8 cellular contexts compared by ENCODE assay signal in the genomic region with DNA sequence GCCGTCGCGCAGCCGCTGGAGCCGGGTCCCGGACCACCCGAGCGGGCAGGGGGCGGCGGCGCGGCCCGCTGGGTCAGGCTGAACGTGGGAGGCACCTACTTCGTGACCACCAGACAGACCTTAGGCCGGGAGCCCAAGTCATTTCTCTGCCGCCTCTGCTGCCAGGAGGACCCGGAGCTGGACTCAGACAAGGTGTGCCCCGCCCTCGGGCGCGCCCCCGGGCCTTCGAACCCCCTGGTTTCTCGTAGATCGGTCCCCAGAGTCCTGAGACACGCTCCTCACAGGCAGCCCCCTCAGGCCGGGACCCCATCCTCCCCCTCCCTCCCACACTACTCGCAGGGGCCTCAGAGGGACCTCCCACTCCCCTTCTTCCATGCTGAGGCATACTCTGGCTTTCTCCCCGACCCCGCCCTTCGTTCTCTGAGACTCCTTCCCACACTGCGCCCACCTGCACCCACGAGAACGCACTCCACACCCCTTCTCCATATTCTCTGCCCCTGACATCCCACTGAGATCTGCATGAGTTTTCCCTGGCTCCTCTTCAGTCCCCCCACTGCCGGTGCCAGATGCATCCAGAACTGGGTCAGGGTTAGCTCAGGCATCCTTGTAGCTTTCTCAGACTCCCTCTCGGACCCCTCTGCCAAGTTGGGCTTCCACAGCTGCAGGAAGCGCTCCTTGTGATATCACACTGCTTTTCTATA.
A peak's percentile ranks its signal among the peaks of the same experiment; 100 is the strongest.
DNase-seq lines count a peak whose midpoint lies in the region; ATAC-seq and TF ChIP-seq lines count a peak whose summit lies in the region.

No MANE protein-coding gene starts in this region.

- no peaks in the 10 kb centered on the region for H3K27me3 ChIP-seq in WERI-Rb-1 (ENCODE audit: insufficient read depth, low read depth, severe bottlenecking)
- H3K27me3 ChIP-seq in effector memory CD4-positive, alpha-beta T cell (replicated peaks; ENCODE audit: control insufficient read depth, insufficient read depth, low read length, poor library complexity, severe bottlenecking) = no peaks in the 10 kb centered on the region
- no peaks in the 10 kb centered on the region for H3K27me3 ChIP-seq in mucosa of rectum (ENCODE audit: control insufficient read depth in 2 of 2, insufficient read depth in 2 of 2, low read length in 2 of 2)
- H3K27me3 ChIP-seq in tibial artery = no peaks in the 10 kb centered on the region

- ATAC-seq in HG03039 (IDR thresholded peaks at IDR 0.05; ENCODE audit: unreplicated experiment) = peak; percentile 4

- peaks cover 39% of the 10 kb centered on the region for H3K36me3 ChIP-seq in WERI-Rb-1
- H3K36me3 ChIP-seq in effector memory CD4-positive, alpha-beta T cell (ENCODE audit: control insufficient read depth, insufficient read depth, low read length) = peaks cover 8% of the 10 kb centered on the region
- peaks cover 0 to 7% of the 10 kb centered on the region in 2 donors for H3K36me3 ChIP-seq in mucosa of rectum (ENCODE audit: control insufficient read depth in 2 of 2, insufficient read depth in 2 of 2, low read length in 2 of 2)
- H3K36me3 ChIP-seq in tibial artery = peaks cover 3 to 22% (median 15%) of the 10 kb centered on the region in 3 donors

- H3K9ac ChIP-seq in mucosa of rectum (ENCODE audit: low read depth in 1 of 2, low read length in 2 of 2) = peak overlapping the region; percentile 79 to 85

- H3K27ac ChIP-seq in WERI-Rb-1 = peak overlapping the region; percentile 58
- peak overlapping the region; percentile 58 for H3K27ac ChIP-seq in effector memory CD4-positive, alpha-beta T cell (ENCODE audit: insufficient read depth, low read length, poor library complexity, severe bottlenecking)
- peak overlapping the region; percentile 44 to 65 for H3K27ac ChIP-seq in mucosa of rectum (ENCODE audit: low read depth in 2 of 2, low read length in 2 of 2)
- peak overlapping the region; percentile 97 to 99 for H3K27ac ChIP-seq in tibial artery

- H3K4me3 ChIP-seq in WERI-Rb-1 (ENCODE audit: low read depth, low read length) = peak overlapping the region; percentile 98
- peak overlapping the region; percentile 100 for H3K4me3 ChIP-seq in effector memory CD4-positive, alpha-beta T cell (ENCODE audit: insufficient read depth, low read depth, low read length, poor library complexity, severe bottlenecking)
- H3K4me3 ChIP-seq in mucosa of rectum (ENCODE audit: low read length in 2 of 2) = peak overlapping the region; percentile 83 to 85
- H3K4me3 ChIP-seq in tibial artery = peak overlapping the region; percentile 82 to 94

- intact Hi-C loops in tibial artery (cut with DNase I; ENCODE audit: low total_unique reads) = no loop called here

- peaks cover 10% of the 10 kb centered on the region for H3K4me1 ChIP-seq in effector memory CD4-positive, alpha-beta T cell (ENCODE audit: control insufficient read depth, insufficient read depth, low read length, poor library complexity, severe bottlenecking)
- peaks cover 10 to 11% of the 10 kb centered on the region in 2 donors for H3K4me1 ChIP-seq in mucosa of rectum (ENCODE audit: control insufficient read depth in 2 of 2, insufficient read depth in 2 of 2, low read length in 2 of 2)
- peaks cover 0 to 32% (median 23%) of the 10 kb centered on the region in 4 donors for H3K4me1 ChIP-seq in tibial artery

- TF ChIP-seq CTCF in WERI-Rb-1 (IDR thresholded peaks at IDR 0.05; ENCODE audit: low read depth, low read length) (no peak), tibial artery (IDR thresholded peaks at IDR 0.05) (no peak)

- H3K9me3 ChIP-seq in WERI-Rb-1 (ENCODE audit: severe bottlenecking) = no peaks in the 10 kb centered on the region
- H3K9me3 ChIP-seq in effector memory CD4-positive, alpha-beta T cell (ENCODE audit: control insufficient read depth, low read length) = no peaks in the 10 kb centered on the region
- no peaks in the 10 kb centered on the region for H3K9me3 ChIP-seq in mucosa of rectum (ENCODE audit: control insufficient read depth in 2 of 2, low read length in 2 of 2)
- H3K9me3 ChIP-seq in tibial artery = no peaks in the 10 kb centered on the region

- DNase-seq in NCI-H1417 (lab: John Stamatoyannopoulos, UW) (peak in 2 of 3 experiments; percentile 25 to 53), NCI-H1417 treated with DMSO at 0.1 percent for 48 hours (lab: John Stamatoyannopoulos, UW) (no peak), WERI-Rb-1 (peak; percentile 41), tibial artery (peak; percentile 33 to 73), NCI-H1436 (lab: John Stamatoyannopoulos, UW) (no peak)
- DNase-seq in effector memory CD4-positive, alpha-beta T cell = no peak

Comparison
In these comparisons a context has a peak if more than half of its experiments do, and no peak if none do; other contexts are left out.
1. DNase-seq: peak in NCI-H1417 (2 of 3), WERI-Rb-1 (single experiment) and tibial artery (2 of 2); none in NCI-H1417 treated with DMSO at 0.1 percent for 48 hours (single experiment), effector memory CD4-positive, alpha-beta T cell (0 of 3) and NCI-H1436 (single experiment).
2. Peak in every context shown above with its lines, with median percentiles within 50 percentile points of each other: H3K27ac ChIP-seq and H3K4me3 ChIP-seq.